18 cellular contexts compared by ENCODE assay signal in genomic region chr12:132074216-132074615, GRCh38.
"Had no signal": no experiment of that assay in that cellular context is flagged by ENCODE, and none has a peak within 500 bp of the region (broad histone marks: within the 10 kb centered on the region; RNA-seq: fewer than 3 reads in every experiment).

No MANE protein-coding gene starts in this region.

- H3K4me3 Mint-ChIP-seq: activated naive CD8-positive, alpha-beta T cell treated with anti-CD3 and anti-CD28 coated beads, Interleukin-2, amount 10 ng/mL, durations not matched to agents 7 days and 5 days; dendritic cell treated with granulocyte-macrophage colony-stimulating factor and Interleukin-4, amounts not matched to agents 40 ng/mL and 50 ng/mL, for 4 days; mesothelial cell of epicardium; neural crest cell had no signal

- H3K27me3 ChIP-seq: breast epithelium, gastrocnemius medialis, heart right ventricle, right lobe of liver, stomach had no signal

- H3K9me3 Mint-ChIP-seq: activated naive CD8-positive, alpha-beta T cell treated with anti-CD3 and anti-CD28 coated beads, Interleukin-2, amount 10 ng/mL, durations not matched to agents 7 days and 5 days; dendritic cell treated with granulocyte-macrophage colony-stimulating factor and Interleukin-4, amounts not matched to agents 40 ng/mL and 50 ng/mL, for 4 days; mesothelial cell of epicardium; neural crest cell had no signal

- H3K9me3 ChIP-seq: breast epithelium, gastrocnemius medialis, heart right ventricle, lower lobe of right lung, right lobe of liver, stomach, thoracic aorta had no signal

- H3K27ac Mint-ChIP-seq: activated naive CD8-positive, alpha-beta T cell treated with anti-CD3 and anti-CD28 coated beads, Interleukin-2, amount 10 ng/mL, durations not matched to agents 7 days and 5 days; dendritic cell treated with granulocyte-macrophage colony-stimulating factor and Interleukin-4, amounts not matched to agents 40 ng/mL and 50 ng/mL, for 4 days; mesothelial cell of epicardium had no signal

- H3K4me1 Mint-ChIP-seq: activated naive CD8-positive, alpha-beta T cell treated with anti-CD3 and anti-CD28 coated beads, Interleukin-2, amount 10 ng/mL, durations not matched to agents 7 days and 5 days; mesothelial cell of epicardium had no signal

- H3K4me2 ChIP-seq: smooth muscle cell had no signal

- DNase-seq: activated CD4-positive, alpha-beta T cell treated with anti-CD3 and anti-CD28 coated beads, Interleukin-2, amount 50 U/mL, for 48 hours; activated naive CD4-positive, alpha-beta T cell; activated naive CD8-positive, alpha-beta T cell treated with anti-CD3 and anti-CD28 coated beads, Interleukin-2, amount 10 ng/mL, durations not matched to agents 7 days and 5 days; effector memory CD4-positive, alpha-beta T cell; gastrocnemius medialis; heart right ventricle; left colon; lower lobe of right lung; right lobe of liver; stomach had no signal

- H3K4me3 ChIP-seq: breast epithelium, gastrocnemius medialis, heart right ventricle, lower lobe of right lung, right lobe of liver, smooth muscle cell, stomach, thoracic aorta had no signal

- H3K27ac ChIP-seq: breast epithelium, epithelial cell of prostate, gastrocnemius medialis, heart right ventricle, lower lobe of right lung, right lobe of liver, stomach, thoracic aorta had no signal

- H3K4me1 ChIP-seq: breast epithelium, gastrocnemius medialis, lower lobe of right lung, right lobe of liver, stomach had no signal

- ATAC-seq: gastrocnemius medialis, heart right ventricle, left colon, lower lobe of right lung, right lobe of liver, SK-N-SH treated with all-trans-retinoic acid at 6 μM for 48 hours had no signal

- H3K27me3 Mint-ChIP-seq: activated naive CD8-positive, alpha-beta T cell treated with anti-CD3 and anti-CD28 coated beads, Interleukin-2, amount 10 ng/mL, durations not matched to agents 7 days and 5 days; dendritic cell treated with granulocyte-macrophage colony-stimulating factor and Interleukin-4, amounts not matched to agents 40 ng/mL and 50 ng/mL, for 4 days had no signal
